Comparison of ENCODE assay signal across 13 cellular contexts in genomic region chr7:121313220-121313792, GRCh38. TPM values are rescaled to one million over a fixed set of nuclear protein-coding genes. Genes with fewer than 3 reads are reported as not detected.
DNase-seq lines count a peak whose midpoint lies in the region; ATAC-seq, FAIRE-seq and TF ChIP-seq lines count a peak whose summit lies in the region.
"Had no signal": no experiment of that assay in that cellular context is flagged by ENCODE, and none has a peak within 500 bp of the region (broad histone marks: within the 10 kb centered on the region; RNA-seq: fewer than 3 reads in every experiment).

No MANE protein-coding gene starts in this region.

- DNase-seq in choroid plexus epithelial cell (ENCODE audit: low read depth) = peak; percentile 48
- peak; percentile 69 for DNase-seq in small intestine
- DNase-seq in hepatic stellate cell (ENCODE audit: low spot score) = no peak
- DNase-seq in A673 (ENCODE audit: low spot score) = no peak
- DNase-seq: activated CD4-positive, alpha-beta T cell treated with anti-CD3 and anti-CD28 coated beads, Interleukin-2, amount 50 U/mL, for 48 hours; left ventricle myocardium superior; posterior cingulate gyrus; T-cell had no signal

- H3K4me1 Mint-ChIP-seq in IgD-negative memory B cell = peaks cover 30 to 42% (median 36%) of the 10 kb centered on the region in 3 donors

- no peak for TF ChIP-seq CTCF in choroid plexus epithelial cell (conservative IDR thresholded peaks at IDR 0.05; ENCODE audit: low read depth, low read length)
- TF ChIP-seq CTCF in A673 (conservative IDR thresholded peaks at IDR 0.05; ENCODE audit: low read depth, low read length) = no peak

- H3K36me3 Mint-ChIP-seq in IgD-negative memory B cell = peaks cover 15% of the 10 kb centered on the region
- H3K36me3 Mint-ChIP-seq: T-cell, type B pancreatic cell had no signal

- CTCF ChIA-PET in A673 (lab: Charles Lee) = no interaction called here

- 16 to 43% (median 32%) methylated on average over 3 of the region's 3 CpGs for WGBS in small intestine, 3 donors

- H3K27me3 Mint-ChIP-seq in IgD-negative memory B cell = peaks cover 4% of the 10 kb centered on the region

- intact Hi-C loops in A673 (cut with micrococcal nuclease; ENCODE audit: unreplicated experiment) = no loop called here

- POLR2A ChIA-PET in A673 (lab: Charles Lee; ENCODE audit: low non-redundant PET) = no interaction called here

- peak; percentile 4 for ATAC-seq in GM19035 (IDR thresholded peaks at IDR 0.05; ENCODE audit: unreplicated experiment)
- no peak for ATAC-seq in HG02588 (IDR thresholded peaks at IDR 0.05; ENCODE audit: unreplicated experiment)
- ATAC-seq: left ventricle myocardium superior, T-cell had no signal

- no peak overlapping the region for H3K4me3 ChIP-seq in choroid plexus epithelial cell (ENCODE audit: low read depth, low read length)
- no peak overlapping the region for H3K4me3 ChIP-seq in small intestine (ENCODE audit: low read depth in 1 of 2, low read length in 2 of 2)
- H3K4me3 ChIP-seq in A673 (ENCODE audit: low read depth, low read length, poor library complexity, severe bottlenecking) = no peak overlapping the region

- H3K4me1 ChIP-seq in small intestine (ENCODE audit: control insufficient read depth in 2 of 2, insufficient read depth in 1 of 2, low read depth in 1 of 2, low read length in 1 of 2) = peaks cover 0 to 3% of the 10 kb centered on the region in 2 donors
- peaks cover 18% of the 10 kb centered on the region for H3K4me1 ChIP-seq in A673 (ENCODE audit: insufficient read depth, low read length, poor library complexity, severe bottlenecking)

- H3K27ac ChIP-seq in small intestine (ENCODE audit: low read depth in 1 of 2, low read length in 1 of 2) = no peak overlapping the region
- H3K27ac ChIP-seq in A673 (ENCODE audit: low read depth, low read length, poor library complexity, severe bottlenecking) = no peak overlapping the region

- BruUV-seq in A673 (replicated peaks; lab: Mats Ljungman, UMichigan) = no TSS peak

- H3K36me3 ChIP-seq in small intestine (ENCODE audit: control insufficient read depth in 2 of 2, insufficient read depth in 2 of 2, low read length in 2 of 2) (no peaks in the 10 kb centered on the region), A673 (ENCODE audit: insufficient read depth, low read length, poor library complexity, severe bottlenecking) (no peaks in the 10 kb centered on the region)

- H3K27me3 ChIP-seq in small intestine (ENCODE audit: control insufficient read depth in 2 of 2, insufficient read depth in 2 of 2, low read length in 2 of 2) = no peaks in the 10 kb centered on the region
- no peaks in the 10 kb centered on the region for H3K27me3 ChIP-seq in A673 (replicated peaks; ENCODE audit: insufficient read depth, low read depth, low read length, poor library complexity)

- no peak for FAIRE-seq in small intestine (lab: Jason Lieb, UNC)
- FAIRE-seq: frontal cortex had no signal

- peak overlapping the region; percentile 85 to 95 (median 86) for H3K27ac Mint-ChIP-seq in IgD-negative memory B cell
- H3K27ac Mint-ChIP-seq: T-cell, type B pancreatic cell had no signal

- peaks cover 0 to 15% (median 13%) of the 10 kb centered on the region in 3 donors for H3K9me3 Mint-ChIP-seq in IgD-negative memory B cell
- H3K9me3 Mint-ChIP-seq: T-cell had no signal

- H3K4me3 Mint-ChIP-seq in IgD-negative memory B cell = peak overlapping the region; percentile 3 to 73 (median 57)
- H3K4me3 Mint-ChIP-seq: T-cell had no signal

- H3K9me3 ChIP-seq in small intestine (ENCODE audit: control insufficient read depth, low read depth) (no peaks in the 10 kb centered on the region), A673 (ENCODE audit: low read depth, low read length, poor library complexity, severe bottlenecking) (no peaks in the 10 kb centered on the region)

RNA-seq across cellular contexts. Expression of gene WNT16, which starts 15.5 kb away (rescaled TPM):
- polyA plus RNA-seq in IgD-negative memory B cell = 5.9 TPM
- polyA plus RNA-seq in small intestine = under 1 TPM in 1 of 3 donors, not detected in 2; 0.30 TPM
- not detected in 2 replicates for total RNA-seq in A673 (2021)
- total RNA-seq: left ventricle myocardium superior had no signal

Comparison
In these comparisons a context has a peak if more than half of its experiments do, and no peak if none do; other contexts are left out.
1. DNase-seq: peak in choroid plexus epithelial cell (single experiment) and small intestine (single experiment); none in hepatic stellate cell (single experiment) and A673 (single experiment).